ENCODE assay signal across 35 cellular contexts in the genomic region with DNA sequence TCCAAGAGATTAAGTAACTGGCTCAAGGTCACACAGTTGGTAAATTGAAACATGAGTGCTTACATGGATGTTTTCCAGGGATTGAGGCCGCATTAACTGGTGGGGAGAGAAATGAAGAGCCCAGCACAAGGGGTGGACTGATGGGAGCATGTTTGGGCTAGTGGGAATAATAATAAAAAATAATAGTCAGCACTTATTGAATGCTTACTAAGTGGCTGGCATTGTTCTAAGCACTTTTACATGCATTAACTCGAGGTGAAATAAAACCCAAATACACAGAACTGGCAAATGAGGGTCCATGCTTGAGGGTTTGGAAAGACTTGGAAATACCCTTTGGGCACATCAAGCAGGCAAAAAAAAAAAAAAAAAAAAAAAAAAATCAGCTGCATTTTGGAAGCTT. TPM values are rescaled to one million over a fixed set of nuclear protein-coding genes. Genes with fewer than 3 reads are reported as not detected.
"Had no signal": no experiment of that assay in that cellular context is flagged by ENCODE, and none has a peak within 500 bp of the region (broad histone marks: within the 10 kb centered on the region; RNA-seq: fewer than 3 reads in every experiment).

No MANE protein-coding gene starts in this region.

- H3K36me3 ChIP-seq: adrenal gland, esophagus muscularis mucosa, gastrocnemius medialis, heart left ventricle had no signal

- FAIRE-seq: colon had no signal

- DNase-seq: activated CD4-positive, alpha-beta memory T cell treated with anti-CD3 and anti-CD28 coated beads for 36 hours; activated CD4-positive, alpha-beta T cell treated with anti-CD3 and anti-CD28 coated beads for 36 hours; activated CD4-positive, alpha-beta T cell treated with anti-CD3 and anti-CD28 coated beads, Interleukin-2, amount 10 ng/mL, durations not matched to agents 24 days and 14 days; activated CD4-positive, CD25-positive, alpha-beta regulatory T cell; activated CD4-positive, CD25-positive, alpha-beta regulatory T cell treated with anti-CD3 and anti-CD28 coated beads, Interleukin-2, amount 50 U/mL, for 72 hours; activated CD8-positive, alpha-beta memory T cell treated with anti-CD3 and anti-CD28 coated beads, Interleukin-2, amount 10 ng/mL, durations not matched to agents 7 days and 5 days; activated CD8-positive, alpha-beta memory T cell treated with anti-CD3 and anti-CD28 coated beads, Interleukin-2, amount 50 U/mL, for 4 hours; activated CD8-positive, alpha-beta T cell treated with anti-CD3 and anti-CD28 coated beads, Interleukin-2, amount 10 ng/mL, durations not matched to agents 7 days and 5 days; activated effector memory CD4-positive, alpha-beta T cell treated with anti-CD3 and anti-CD28 coated beads, Interleukin-2, amount 50 U/mL, for 16 hours; activated naive CD4-positive, alpha-beta T cell treated with anti-CD3 and anti-CD28 coated beads for 36 hours; activated naive CD8-positive, alpha-beta T cell treated with anti-CD3 and anti-CD28 coated beads for 36 hours; activated naive CD8-positive, alpha-beta T cell treated with anti-CD3 and anti-CD28 coated beads, Interleukin-2, amount 50 U/mL, for 24 hours; activated T-cell treated with anti-CD3 and anti-CD28 coated beads, Interleukin-2, amount 50 U/mL, for 1 hour; activated T-cell treated with anti-CD3 and anti-CD28 coated beads, Interleukin-2, amount 50 U/mL, for 48 hours; adrenal gland; amygdala; aorta; body of pancreas; caudate nucleus; cortex of kidney; dermis blood vessel endothelial cell; effector CD4-positive, alpha-beta T cell; effector memory CD8-positive, alpha-beta T cell; erythroblast; foreskin keratinocyte; gastrocnemius medialis; glutamatergic neuron; heart left ventricle; T-helper 2 cell had no signal

- H3K4me3 ChIP-seq: adrenal gland, body of pancreas, esophagus muscularis mucosa, gastrocnemius medialis, heart left ventricle had no signal

- H3K9me3 ChIP-seq: adrenal gland, body of pancreas, esophagus muscularis mucosa, gastrocnemius medialis had no signal

- H3K4me1 ChIP-seq: adrenal gland, body of pancreas, esophagus muscularis mucosa, foreskin keratinocyte, gastrocnemius medialis, heart left ventricle had no signal

- H3K27ac ChIP-seq: adrenal gland, body of pancreas, esophagus muscularis mucosa, foreskin keratinocyte, gastrocnemius medialis, heart left ventricle had no signal

RNA-seq across cellular contexts. Expression of a gene that starts 34.0 kb away (rescaled TPM):
- total RNA-seq: activated CD4-positive, alpha-beta memory T cell treated with anti-CD3 and anti-CD28 coated beads for 36 hours; activated CD4-positive, alpha-beta T cell treated with anti-CD3 and anti-CD28 coated beads for 36 hours; activated CD4-positive, alpha-beta T cell treated with anti-CD3 and anti-CD28 coated beads, Interleukin-2, amount 10 ng/mL, durations not matched to agents 24 days and 14 days; activated CD8-positive, alpha-beta memory T cell treated with anti-CD3 and anti-CD28 coated beads for 36 hours; activated CD8-positive, alpha-beta memory T cell treated with anti-CD3 and anti-CD28 coated beads, Interleukin-2, amount 10 ng/mL, durations not matched to agents 7 days and 5 days; activated CD8-positive, alpha-beta T cell treated with anti-CD3 and anti-CD28 coated beads, Interleukin-2, amount 10 ng/mL, durations not matched to agents 7 days and 5 days; activated naive CD4-positive, alpha-beta T cell treated with anti-CD3 and anti-CD28 coated beads for 36 hours; activated naive CD8-positive, alpha-beta T cell treated with anti-CD3 and anti-CD28 coated beads for 36 hours; activated T-helper 1 cell treated with anti-CD3 and anti-CD28 coated beads, Interleukin-12 subunit alpha, Interleukin-12 subunit beta, Interleukin-2, Interleukin-4 antibody, amounts not matched to agents 30 ng/mL and 10 ng/mL and 1 ng/mL, durations not matched to agents 14 hours and 24 hours and 36 hours; activated T-helper 2 cell treated with anti-CD3 and anti-CD28 coated beads, Interferon-gamma antibody, Interleukin-2, Interleukin-4, amounts not matched to agents 10 μg/mL and 5 μg/mL and 100 μg/mL, durations not matched to agents 14 hours and 24 hours and 36 hours; aorta; dermis blood vessel endothelial cell; foreskin keratinocyte; gastrocnemius medialis; heart left ventricle had no signal
- polyA plus RNA-seq: aorta, heart left ventricle had no signal

RNA-seq across cellular contexts. Expression of a gene that starts 44.8 kb away (rescaled TPM):
- total RNA-seq: activated CD8-positive, alpha-beta T cell treated with anti-CD3 and anti-CD28 coated beads, Interleukin-2, amount 10 ng/mL, durations not matched to agents 7 days and 5 days; aorta; chondrocyte; gastrocnemius medialis had no signal
- polyA plus RNA-seq: aorta had no signal

RNA-seq across cellular contexts. Expression of a gene that starts 59.5 kb away (rescaled TPM):
- total RNA-seq: activated CD4-positive, alpha-beta memory T cell treated with anti-CD3 and anti-CD28 coated beads for 36 hours; activated CD4-positive, alpha-beta T cell treated with anti-CD3 and anti-CD28 coated beads for 36 hours; activated CD4-positive, alpha-beta T cell treated with anti-CD3 and anti-CD28 coated beads, Interleukin-2, amount 10 ng/mL, durations not matched to agents 24 days and 14 days; activated CD8-positive, alpha-beta memory T cell treated with anti-CD3 and anti-CD28 coated beads for 36 hours; activated CD8-positive, alpha-beta memory T cell treated with anti-CD3 and anti-CD28 coated beads, Interleukin-2, amount 10 ng/mL, durations not matched to agents 7 days and 5 days; activated CD8-positive, alpha-beta T cell treated with anti-CD3 and anti-CD28 coated beads, Interleukin-2, amount 10 ng/mL, durations not matched to agents 7 days and 5 days; activated naive CD4-positive, alpha-beta T cell treated with anti-CD3 and anti-CD28 coated beads for 36 hours; activated naive CD8-positive, alpha-beta T cell treated with anti-CD3 and anti-CD28 coated beads for 36 hours; activated T-helper 1 cell treated with anti-CD3 and anti-CD28 coated beads, Interleukin-12 subunit alpha, Interleukin-12 subunit beta, Interleukin-2, Interleukin-4 antibody, amounts not matched to agents 30 ng/mL and 10 ng/mL and 1 ng/mL, durations not matched to agents 14 hours and 24 hours and 36 hours; activated T-helper 2 cell treated with anti-CD3 and anti-CD28 coated beads, Interferon-gamma antibody, Interleukin-2, Interleukin-4, amounts not matched to agents 10 μg/mL and 5 μg/mL and 100 μg/mL, durations not matched to agents 14 hours and 24 hours and 36 hours; aorta; body of pancreas; chondrocyte; dermis blood vessel endothelial cell; esophagus muscularis mucosa; foreskin keratinocyte; gastrocnemius medialis; heart left ventricle had no signal
- polyA plus RNA-seq: foreskin keratinocyte, heart left ventricle had no signal
